14 cellular contexts compared by ENCODE assay signal in the genomic region with DNA sequence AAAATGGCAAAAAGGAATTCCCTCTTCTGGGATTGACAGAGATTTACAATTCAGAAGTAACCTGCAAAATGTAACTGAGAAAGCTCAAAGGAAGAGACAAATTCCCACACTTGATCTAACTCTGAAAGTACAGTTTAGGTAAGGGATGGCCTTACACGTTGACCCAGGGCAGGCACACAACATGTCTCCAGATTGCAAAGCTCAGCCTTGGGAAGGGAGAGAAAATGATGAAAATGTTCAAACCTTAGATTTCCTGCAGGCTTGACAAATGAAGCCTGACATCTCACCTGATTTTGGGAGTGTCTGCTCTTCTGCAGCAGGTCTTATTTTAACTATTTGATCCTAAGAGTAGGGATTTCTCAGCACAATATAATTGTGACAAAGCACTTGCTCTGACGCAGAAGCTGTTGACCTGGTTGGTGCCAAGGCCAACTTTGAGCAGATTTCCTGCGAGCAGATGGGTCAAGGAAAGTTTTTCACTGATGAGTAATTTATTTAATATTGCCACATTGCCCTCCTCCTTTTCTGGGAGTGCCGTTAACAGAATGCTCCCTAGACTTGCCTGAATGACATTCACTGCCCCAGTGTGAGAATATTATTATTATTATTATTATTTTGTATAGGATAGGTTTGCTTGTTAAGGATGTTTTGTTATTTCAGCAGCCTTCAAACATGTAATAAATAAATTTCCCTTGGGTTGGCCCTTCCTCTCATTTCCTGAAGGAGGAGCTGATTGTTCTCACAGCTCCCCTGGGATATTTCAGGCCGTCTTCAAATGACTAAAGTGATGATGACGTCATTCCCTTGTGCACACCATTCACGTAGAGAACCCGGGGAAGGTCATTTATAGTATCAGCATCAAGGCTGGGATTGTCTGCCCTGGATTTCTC.
A peak's percentile ranks its signal among the peaks of the same experiment; 100 is the strongest.
DNase-seq lines count a peak whose midpoint lies in the region; ATAC-seq, FAIRE-seq and TF ChIP-seq lines count a peak whose summit lies in the region.
"Had no signal": no experiment of that assay in that cellular context is flagged by ENCODE, and none has a peak within 500 bp of the region (broad histone marks: within the 10 kb centered on the region; RNA-seq: fewer than 3 reads in every experiment).

No MANE protein-coding gene starts in this region.

- H3K4me1 ChIP-seq in mesendoderm (ENCODE audit: control insufficient read depth, low read depth, low read length) (no peaks in the 10 kb centered on the region), mucosa of descending colon (ENCODE audit: low read depth) (no peaks in the 10 kb centered on the region)

- H3K9ac ChIP-seq in mesendoderm (ENCODE audit: low read length): no peak overlapping the region

- no CpG with 5 or more reads among the region's 8 CpGs for WGBS in mesendoderm (ENCODE audit: extremely low coverage, insufficient coverage, low lambda C conversion rate)

- no peaks in the 10 kb centered on the region for H3K4me1 Mint-ChIP-seq in T-cell
- H3K4me1 Mint-ChIP-seq: activated T-helper 17 cell treated with anti-CD3 and anti-CD28 coated beads, Interleukin-2, amount 50 U/mL, for 72 hours had no signal

- H3K4me3 Mint-ChIP-seq in T-cell: no peak overlapping the region
- H3K4me3 Mint-ChIP-seq: activated T-helper 17 cell treated with anti-CD3 and anti-CD28 coated beads, Interleukin-2, amount 50 U/mL, for 72 hours had no signal

- H3K27ac Mint-ChIP-seq in T-cell: no peak overlapping the region
- H3K27ac Mint-ChIP-seq: activated T-helper 17 cell treated with anti-CD3 and anti-CD28 coated beads, Interleukin-2, amount 50 U/mL, for 72 hours had no signal

- H2BK5ac ChIP-seq in mesendoderm (ENCODE audit: low read length): no peak overlapping the region

- H3K18ac ChIP-seq in mesendoderm (ENCODE audit: low read length): no peak overlapping the region

- H3K9me3 ChIP-seq in mucosa of descending colon: no peaks in the 10 kb centered on the region

- H3K27ac ChIP-seq in mesendoderm (ENCODE audit: low read depth, low read length): no peak overlapping the region
- H3K27ac ChIP-seq: WERI-Rb-1 had no signal

- no peak overlapping the region for H3K56ac ChIP-seq in mesendoderm (ENCODE audit: low read length)

- no peak for FAIRE-seq in bronchial epithelial cell (lab: Jason Lieb, UNC)

- CTCF ChIA-PET in T-cell (lab: Charles Lee): no interaction called here

- no peaks in the 10 kb centered on the region for H3K27me3 Mint-ChIP-seq in T-cell
- H3K27me3 Mint-ChIP-seq: activated T-helper 17 cell treated with anti-CD3 and anti-CD28 coated beads, Interleukin-2, amount 50 U/mL, for 72 hours had no signal

- H3K36me3 ChIP-seq in bronchial epithelial cell (ENCODE audit: control insufficient read depth, insufficient read depth, low read length) (no peaks in the 10 kb centered on the region), mesendoderm (ENCODE audit: control insufficient read depth, insufficient read depth, low read length) (no peaks in the 10 kb centered on the region), mucosa of descending colon (ENCODE audit: low read depth) (no peaks in the 10 kb centered on the region)
- H3K36me3 ChIP-seq: WERI-Rb-1 had no signal

- no peak overlapping the region for H3K23ac ChIP-seq in mesendoderm (ENCODE audit: low read length)

- TF ChIP-seq CTCF in bronchial epithelial cell (IDR thresholded peaks at IDR 0.05; ENCODE audit: insufficient read depth, low read length, severe bottlenecking) (no peak), mucosa of descending colon (IDR thresholded peaks at IDR 0.05) (no peak)

- DNase-seq in ELR (ENCODE audit: low read depth) (peak; percentile 93), LoVo (ENCODE audit: low spot score) (peak; percentile 49), bronchial epithelial cell (ENCODE audit: low read depth) (peak; percentile 89), mesendoderm (peak; percentile 33), T-cell (no peak), left lobe of liver (ENCODE audit: low spot score) (no peak), mucosa of descending colon (no peak)
- DNase-seq: DMS153, islet precursor cell, NCI-H1105, posterior cingulate gyrus, WERI-Rb-1 had no signal

- peaks cover 3 to 10% (median 6%) of the 10 kb centered on the region in 3 donors for H3K9me3 Mint-ChIP-seq in T-cell
- H3K9me3 Mint-ChIP-seq: activated T-helper 17 cell treated with anti-CD3 and anti-CD28 coated beads, Interleukin-2, amount 50 U/mL, for 72 hours had no signal

- H4K5ac ChIP-seq in mesendoderm (ENCODE audit: low read length): no peak overlapping the region

- H2BK120ac ChIP-seq in mesendoderm (ENCODE audit: low read depth, low read length): no peak overlapping the region

- no peaks in the 10 kb centered on the region for H3K36me3 Mint-ChIP-seq in T-cell

- H3K4ac ChIP-seq in mesendoderm (ENCODE audit: low read depth, low read length): no peak overlapping the region

- no peak overlapping the region for H2AK5ac ChIP-seq in mesendoderm (ENCODE audit: low read length)

- intact Hi-C loops in mucosa of descending colon (cut with DNase I, micrococcal nuclease): no loop called here

- POLR2A ChIA-PET in T-cell (lab: Charles Lee): no interaction called here

- H3K79me1 ChIP-seq in mesendoderm (ENCODE audit: low read length): no peaks in the 10 kb centered on the region

- H3K4me3 ChIP-seq in bronchial epithelial cell (ENCODE audit: low read depth, low read length): no peak overlapping the region
- H3K4me3 ChIP-seq in mesendoderm (ENCODE audit: low read length): no peak overlapping the region
- H3K4me3 ChIP-seq in mucosa of descending colon: no peak overlapping the region

- H3K79me2 ChIP-seq in mesendoderm (ENCODE audit: control insufficient read depth, insufficient read depth, low read length): no peaks in the 10 kb centered on the region

- no peak overlapping the region for H3K4me2 ChIP-seq in mesendoderm (ENCODE audit: low read length)

- no peak for ATAC-seq in T-cell (replicated peaks in 1 of 4)
- ATAC-seq in left lobe of liver: no peak
- ATAC-seq in mucosa of descending colon: no peak
- ATAC-seq in GM18519 (IDR thresholded peaks at IDR 0.05; ENCODE audit: low FRiP score, unreplicated experiment): no peak
- ATAC-seq: activated T-helper 17 cell treated with anti-CD3 and anti-CD28 coated beads, Interleukin-2, amount 50 U/mL, for 72 hours had no signal

- H3K27me3 ChIP-seq in bronchial epithelial cell (ENCODE audit: control insufficient read depth, insufficient read depth, low read length) (no peaks in the 10 kb centered on the region), mesendoderm (ENCODE audit: insufficient read depth, low read length, poor library complexity) (no peaks in the 10 kb centered on the region)

- H2BK15ac ChIP-seq in mesendoderm (replicated peaks; ENCODE audit: low read depth): no peak overlapping the region

- no peak overlapping the region for H4K8ac ChIP-seq in mesendoderm (ENCODE audit: low read depth, low read length)

Comparison
In these comparisons a context has a peak if more than half of its experiments do, and no peak if none do; other contexts are left out.
1. DNase-seq: peak in ELR (single experiment), LoVo (single experiment), bronchial epithelial cell (single experiment) and mesendoderm (single experiment); none in T-cell (0 of 34), left lobe of liver (single experiment) and mucosa of descending colon (0 of 3).